ENCODE assay signal across 1 cellular context in genomic region chr15:32670624-32671022, GRCh38.
TF ChIP-seq lines count a peak whose summit lies in the region.

No MANE protein-coding gene starts in this region.

TF ChIP-seq in GM23338, 12 proteins besides CTCF, POLR2A, EP300 and RAD21 (continued from another document):
- TF ChIP-seq ZNF462 (CRISPR knock-in tag; IDR thresholded peaks at IDR 0.05) = no peak
- no peak for TF ChIP-seq REST (IDR thresholded peaks at IDR 0.05; ENCODE audit: unreplicated experiment)
- TF ChIP-seq ETS1 (IDR thresholded peaks at IDR 0.05) = no peak
- no peak for TF ChIP-seq POLR2AphosphoS5 (IDR thresholded peaks at IDR 0.05; ENCODE audit: low read depth)
- no peak for TF ChIP-seq EZH2 (IDR thresholded peaks at IDR 0.05; ENCODE audit: low read depth, unreplicated experiment)
